Comparison of ENCODE assay signal across 1 cellular context in the genomic region with DNA sequence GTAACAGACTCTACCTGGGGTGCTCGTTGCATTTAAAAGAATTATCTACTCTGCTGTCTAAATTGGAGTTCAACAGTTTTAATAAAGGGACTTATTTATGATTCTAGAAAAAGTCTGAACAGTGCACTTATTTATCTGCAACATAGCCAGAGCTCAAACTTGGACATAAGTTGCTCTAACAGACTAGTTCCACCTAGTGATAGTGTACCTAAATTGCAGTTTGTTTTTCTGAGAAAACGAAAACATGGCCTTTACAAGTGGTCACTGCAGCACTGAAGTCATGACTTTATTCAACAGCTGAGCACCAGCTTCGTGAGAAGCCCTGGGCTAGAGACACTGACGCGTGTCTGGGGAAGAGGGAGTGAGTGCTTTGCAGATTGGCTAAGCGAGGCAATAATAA.
TF ChIP-seq lines count a peak whose summit lies in the region.

No MANE protein-coding gene starts in this region.

TF ChIP-seq in H1, 55 proteins besides CTCF, POLR2A, EP300 and RAD21 (continued from another document):
- TF ChIP-seq CHD2 (IDR thresholded peaks at IDR 0.05; ENCODE audit: low read length): no peak
- no peak for TF ChIP-seq CREB1 (IDR thresholded peaks at IDR 0.05)
- TF ChIP-seq SUZ12 (IDR thresholded peaks at IDR 0.05; ENCODE audit: low read length): no peak
- no peak for TF ChIP-seq SAP30 (IDR thresholded peaks at IDR 0.05; ENCODE audit: insufficient read depth, insufficient replicate concordance, low read length)
- TF ChIP-seq CBX8 (IDR thresholded peaks at IDR 0.05; ENCODE audit: borderline replicate concordance, low read depth, low read length): no peak
- no peak for TF ChIP-seq SIRT6 (IDR thresholded peaks at IDR 0.05; ENCODE audit: low read length)
- TF ChIP-seq NRF1 (IDR thresholded peaks at IDR 0.05; ENCODE audit: low read depth, low read length): no peak
- TF ChIP-seq CHD7 (IDR thresholded peaks at IDR 0.05; ENCODE audit: insufficient replicate concordance, low read length): no peak
- TF ChIP-seq BRCA1 (IDR thresholded peaks at IDR 0.05; ENCODE audit: low read depth, low read length): no peak
